ENCODE assay signal across 1 cellular context in the genomic region with DNA sequence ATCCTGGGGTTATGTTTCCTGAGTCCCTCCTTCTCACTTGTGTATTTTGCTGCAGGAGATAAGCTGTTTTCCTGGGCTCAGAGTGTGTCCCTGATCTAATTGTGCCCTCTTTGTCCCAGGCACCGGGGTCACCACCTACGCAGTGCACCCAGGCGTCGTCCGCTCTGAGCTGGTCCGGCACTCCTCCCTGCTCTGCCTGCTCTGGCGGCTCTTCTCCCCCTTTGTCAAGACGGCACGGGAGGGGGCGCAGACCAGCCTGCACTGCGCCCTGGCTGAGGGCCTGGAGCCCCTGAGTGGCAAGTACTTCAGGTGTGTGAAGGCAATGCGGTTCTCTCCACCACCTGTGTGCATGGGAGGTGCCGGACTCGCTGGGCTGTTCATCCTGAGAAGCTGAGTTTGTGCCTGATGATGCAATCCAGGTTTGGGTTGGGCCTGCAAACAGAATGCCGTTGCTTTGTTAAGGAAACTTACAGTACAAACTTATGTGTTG.
TF ChIP-seq lines count a peak whose summit lies in the region.

No MANE protein-coding gene starts in this region.

TF ChIP-seq in HepG2, 621 proteins besides CTCF, POLR2A, EP300 and RAD21 (continued from another document and continues in another):
- TF ChIP-seq, protein P1, sequence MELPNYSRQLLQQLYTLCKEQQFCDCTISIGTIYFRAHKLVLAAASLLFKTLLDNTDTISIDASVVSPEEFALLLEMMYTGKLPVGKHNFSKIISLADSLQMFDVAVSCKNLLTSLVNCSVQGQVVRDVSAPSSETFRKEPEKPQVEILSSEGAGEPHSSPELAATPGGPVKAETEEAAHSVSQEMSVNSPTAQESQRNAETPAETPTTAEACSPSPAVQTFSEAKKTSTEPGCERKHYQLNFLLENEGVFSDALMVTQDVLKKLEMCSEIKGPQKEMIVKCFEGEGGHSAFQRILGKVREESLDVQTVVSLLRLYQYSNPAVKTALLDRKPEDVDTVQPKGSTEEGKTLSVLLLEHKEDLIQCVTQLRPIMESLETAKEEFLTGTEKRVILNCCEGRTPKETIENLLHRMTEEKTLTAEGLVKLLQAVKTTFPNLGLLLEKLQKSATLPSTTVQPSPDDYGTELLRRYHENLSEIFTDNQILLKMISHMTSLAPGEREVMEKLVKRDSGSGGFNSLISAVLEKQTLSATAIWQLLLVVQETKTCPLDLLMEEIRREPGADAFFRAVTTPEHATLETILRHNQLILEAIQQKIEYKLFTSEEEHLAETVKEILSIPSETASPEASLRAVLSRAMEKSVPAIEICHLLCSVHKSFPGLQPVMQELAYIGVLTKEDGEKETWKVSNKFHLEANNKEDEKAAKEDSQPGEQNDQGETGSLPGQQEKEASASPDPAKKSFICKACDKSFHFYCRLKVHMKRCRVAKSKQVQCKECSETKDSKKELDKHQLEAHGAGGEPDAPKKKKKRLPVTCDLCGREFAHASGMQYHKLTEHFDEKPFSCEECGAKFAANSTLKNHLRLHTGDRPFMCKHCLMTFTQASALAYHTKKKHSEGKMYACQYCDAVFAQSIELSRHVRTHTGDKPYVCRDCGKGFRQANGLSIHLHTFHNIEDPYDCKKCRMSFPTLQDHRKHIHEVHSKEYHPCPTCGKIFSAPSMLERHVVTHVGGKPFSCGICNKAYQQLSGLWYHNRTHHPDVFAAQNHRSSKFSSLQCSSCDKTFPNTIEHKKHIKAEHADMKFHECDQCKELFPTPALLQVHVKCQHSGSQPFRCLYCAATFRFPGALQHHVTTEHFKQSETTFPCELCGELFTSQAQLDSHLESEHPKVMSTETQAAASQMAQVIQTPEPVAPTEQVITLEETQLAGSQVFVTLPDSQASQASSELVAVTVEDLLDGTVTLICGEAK (IDR thresholded peaks at IDR 0.05), result no peak
- TF ChIP-seq, protein P1 (CRISPR knock-in tag; IDR thresholded peaks at IDR 0.05), result 0 out of 2 replicates have a peak, but pooled peaks have one; percentile 59
- TF ChIP-seq DNMT1 (CRISPR knock-in tag; IDR thresholded peaks at IDR 0.05) (no peak), ZNF782 (CRISPR knock-in tag; IDR thresholded peaks at IDR 0.05; ENCODE audit: borderline replicate concordance) (peak; percentile 87; the same call in 1 of the 2 replicates), KLF11 (CRISPR knock-in tag; IDR thresholded peaks at IDR 0.05) (no peak), SAFB2 (CRISPR knock-in tag; IDR thresholded peaks at IDR 0.05; ENCODE audit: borderline replicate concordance, low read depth) (0 out of 2 replicates have a peak, but pooled peaks have one; percentile 68), RCOR2 (CRISPR knock-in tag; IDR thresholded peaks at IDR 0.05) (no peak), ZNF292 (CRISPR knock-in tag; IDR thresholded peaks at IDR 0.05; ENCODE audit: borderline replicate concordance, low read depth) (peak; percentile 97), ZNF547 (CRISPR knock-in tag; IDR thresholded peaks at IDR 0.05) (0 out of 2 replicates have a peak, but pooled peaks have one; percentile 20), NFE2L1 (CRISPR knock-in tag; IDR thresholded peaks at IDR 0.05; ENCODE audit: borderline replicate concordance) (no peak), SIN3A (IDR thresholded peaks at IDR 0.05; ENCODE audit: borderline replicate concordance, low read depth, low read length) (no peak), ZNF343 (CRISPR knock-in tag; IDR thresholded peaks at IDR 0.05) (peak; percentile 79; the same call in 1 of the 2 replicates), NPAS2 (CRISPR knock-in tag; IDR thresholded peaks at IDR 0.05; ENCODE audit: borderline replicate concordance) (no peak), ZNF777 (CRISPR knock-in tag; IDR thresholded peaks at IDR 0.05) (peak; percentile 49; the same call in 1 of the 2 replicates), GFI1 (CRISPR knock-in tag; IDR thresholded peaks at IDR 0.05; ENCODE audit: borderline replicate concordance) (no peak), ZNF607 (CRISPR knock-in tag; IDR thresholded peaks at IDR 0.05; ENCODE audit: borderline replicate concordance) (peak; percentile 33; the same call in 1 of the 2 replicates), KDM5B (CRISPR knock-in tag; IDR thresholded peaks at IDR 0.05; ENCODE audit: borderline replicate concordance) (peak; percentile 65; the same call in 1 of the 2 replicates), ZNF879 (CRISPR knock-in tag; IDR thresholded peaks at IDR 0.05) (no peak), U2AF2 (IDR thresholded peaks at IDR 0.05; ENCODE audit: low read depth, low read length) (no peak)
- TF ChIP-seq, protein P2, sequence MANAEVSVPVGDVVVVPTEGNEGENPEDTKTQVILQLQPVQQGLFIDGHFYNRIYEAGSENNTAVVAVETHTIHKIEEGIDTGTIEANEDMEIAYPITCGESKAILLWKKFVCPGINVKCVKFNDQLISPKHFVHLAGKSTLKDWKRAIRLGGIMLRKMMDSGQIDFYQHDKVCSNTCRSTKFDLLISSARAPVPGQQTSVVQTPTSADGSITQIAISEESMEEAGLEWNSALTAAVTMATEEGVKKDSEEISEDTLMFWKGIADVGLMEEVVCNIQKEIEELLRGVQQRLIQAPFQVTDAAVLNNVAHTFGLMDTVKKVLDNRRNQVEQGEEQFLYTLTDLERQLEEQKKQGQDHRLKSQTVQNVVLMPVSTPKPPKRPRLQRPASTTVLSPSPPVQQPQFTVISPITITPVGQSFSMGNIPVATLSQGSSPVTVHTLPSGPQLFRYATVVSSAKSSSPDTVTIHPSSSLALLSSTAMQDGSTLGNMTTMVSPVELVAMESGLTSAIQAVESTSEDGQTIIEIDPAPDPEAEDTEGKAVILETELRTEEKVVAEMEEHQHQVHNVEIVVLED (CRISPR knock-in tag; IDR thresholded peaks at IDR 0.05; ENCODE audit: borderline replicate concordance), result peak; percentile 29; the same call in 1 of the 2 replicates
- TF ChIP-seq, protein P3, sequence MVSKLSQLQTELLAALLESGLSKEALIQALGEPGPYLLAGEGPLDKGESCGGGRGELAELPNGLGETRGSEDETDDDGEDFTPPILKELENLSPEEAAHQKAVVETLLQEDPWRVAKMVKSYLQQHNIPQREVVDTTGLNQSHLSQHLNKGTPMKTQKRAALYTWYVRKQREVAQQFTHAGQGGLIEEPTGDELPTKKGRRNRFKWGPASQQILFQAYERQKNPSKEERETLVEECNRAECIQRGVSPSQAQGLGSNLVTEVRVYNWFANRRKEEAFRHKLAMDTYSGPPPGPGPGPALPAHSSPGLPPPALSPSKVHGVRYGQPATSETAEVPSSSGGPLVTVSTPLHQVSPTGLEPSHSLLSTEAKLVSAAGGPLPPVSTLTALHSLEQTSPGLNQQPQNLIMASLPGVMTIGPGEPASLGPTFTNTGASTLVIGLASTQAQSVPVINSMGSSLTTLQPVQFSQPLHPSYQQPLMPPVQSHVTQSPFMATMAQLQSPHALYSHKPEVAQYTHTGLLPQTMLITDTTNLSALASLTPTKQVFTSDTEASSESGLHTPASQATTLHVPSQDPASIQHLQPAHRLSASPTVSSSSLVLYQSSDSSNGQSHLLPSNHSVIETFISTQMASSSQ (IDR thresholded peaks at IDR 0.05; ENCODE audit: low read depth), result 0 out of 2 replicates have a peak, but pooled peaks have one; percentile 20
- TF ChIP-seq, protein P3 (CRISPR knock-in tag; IDR thresholded peaks at IDR 0.05; ENCODE audit: borderline replicate concordance), result 0 out of 2 replicates have a peak, but pooled peaks have one; percentile 29
- TF ChIP-seq, protein P4, sequence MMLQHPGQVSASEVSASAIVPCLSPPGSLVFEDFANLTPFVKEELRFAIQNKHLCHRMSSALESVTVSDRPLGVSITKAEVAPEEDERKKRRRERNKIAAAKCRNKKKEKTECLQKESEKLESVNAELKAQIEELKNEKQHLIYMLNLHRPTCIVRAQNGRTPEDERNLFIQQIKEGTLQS (CRISPR knock-in tag; IDR thresholded peaks at IDR 0.05), result peak; percentile 96
- TF ChIP-seq, protein P5, sequence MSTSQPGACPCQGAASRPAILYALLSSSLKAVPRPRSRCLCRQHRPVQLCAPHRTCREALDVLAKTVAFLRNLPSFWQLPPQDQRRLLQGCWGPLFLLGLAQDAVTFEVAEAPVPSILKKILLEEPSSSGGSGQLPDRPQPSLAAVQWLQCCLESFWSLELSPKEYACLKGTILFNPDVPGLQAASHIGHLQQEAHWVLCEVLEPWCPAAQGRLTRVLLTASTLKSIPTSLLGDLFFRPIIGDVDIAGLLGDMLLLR (CRISPR knock-in tag; IDR thresholded peaks at IDR 0.05), result no peak
- TF ChIP-seq, protein P6, sequence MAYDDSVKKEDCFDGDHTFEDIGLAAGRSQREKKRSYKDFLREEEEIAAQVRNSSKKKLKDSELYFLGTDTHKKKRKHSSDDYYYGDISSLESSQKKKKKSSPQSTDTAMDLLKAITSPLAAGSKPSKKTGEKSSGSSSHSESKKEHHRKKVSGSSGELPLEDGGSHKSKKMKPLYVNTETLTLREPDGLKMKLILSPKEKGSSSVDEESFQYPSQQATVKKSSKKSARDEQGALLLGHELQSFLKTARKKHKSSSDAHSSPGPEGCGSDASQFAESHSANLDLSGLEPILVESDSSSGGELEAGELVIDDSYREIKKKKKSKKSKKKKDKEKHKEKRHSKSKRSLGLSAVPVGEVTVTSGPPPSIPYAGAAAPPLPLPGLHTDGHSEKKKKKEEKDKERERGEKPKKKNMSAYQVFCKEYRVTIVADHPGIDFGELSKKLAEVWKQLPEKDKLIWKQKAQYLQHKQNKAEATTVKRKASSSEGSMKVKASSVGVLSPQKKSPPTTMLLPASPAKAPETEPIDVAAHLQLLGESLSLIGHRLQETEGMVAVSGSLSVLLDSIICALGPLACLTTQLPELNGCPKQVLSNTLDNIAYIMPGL (CRISPR knock-in tag; IDR thresholded peaks at IDR 0.05; ENCODE audit: borderline replicate concordance in 1 of 2, low read depth in 1 of 2), result peak in 1 of 2 experiments; percentile 51; a peak in 2 of 4 replicates
- TF ChIP-seq, protein P7, sequence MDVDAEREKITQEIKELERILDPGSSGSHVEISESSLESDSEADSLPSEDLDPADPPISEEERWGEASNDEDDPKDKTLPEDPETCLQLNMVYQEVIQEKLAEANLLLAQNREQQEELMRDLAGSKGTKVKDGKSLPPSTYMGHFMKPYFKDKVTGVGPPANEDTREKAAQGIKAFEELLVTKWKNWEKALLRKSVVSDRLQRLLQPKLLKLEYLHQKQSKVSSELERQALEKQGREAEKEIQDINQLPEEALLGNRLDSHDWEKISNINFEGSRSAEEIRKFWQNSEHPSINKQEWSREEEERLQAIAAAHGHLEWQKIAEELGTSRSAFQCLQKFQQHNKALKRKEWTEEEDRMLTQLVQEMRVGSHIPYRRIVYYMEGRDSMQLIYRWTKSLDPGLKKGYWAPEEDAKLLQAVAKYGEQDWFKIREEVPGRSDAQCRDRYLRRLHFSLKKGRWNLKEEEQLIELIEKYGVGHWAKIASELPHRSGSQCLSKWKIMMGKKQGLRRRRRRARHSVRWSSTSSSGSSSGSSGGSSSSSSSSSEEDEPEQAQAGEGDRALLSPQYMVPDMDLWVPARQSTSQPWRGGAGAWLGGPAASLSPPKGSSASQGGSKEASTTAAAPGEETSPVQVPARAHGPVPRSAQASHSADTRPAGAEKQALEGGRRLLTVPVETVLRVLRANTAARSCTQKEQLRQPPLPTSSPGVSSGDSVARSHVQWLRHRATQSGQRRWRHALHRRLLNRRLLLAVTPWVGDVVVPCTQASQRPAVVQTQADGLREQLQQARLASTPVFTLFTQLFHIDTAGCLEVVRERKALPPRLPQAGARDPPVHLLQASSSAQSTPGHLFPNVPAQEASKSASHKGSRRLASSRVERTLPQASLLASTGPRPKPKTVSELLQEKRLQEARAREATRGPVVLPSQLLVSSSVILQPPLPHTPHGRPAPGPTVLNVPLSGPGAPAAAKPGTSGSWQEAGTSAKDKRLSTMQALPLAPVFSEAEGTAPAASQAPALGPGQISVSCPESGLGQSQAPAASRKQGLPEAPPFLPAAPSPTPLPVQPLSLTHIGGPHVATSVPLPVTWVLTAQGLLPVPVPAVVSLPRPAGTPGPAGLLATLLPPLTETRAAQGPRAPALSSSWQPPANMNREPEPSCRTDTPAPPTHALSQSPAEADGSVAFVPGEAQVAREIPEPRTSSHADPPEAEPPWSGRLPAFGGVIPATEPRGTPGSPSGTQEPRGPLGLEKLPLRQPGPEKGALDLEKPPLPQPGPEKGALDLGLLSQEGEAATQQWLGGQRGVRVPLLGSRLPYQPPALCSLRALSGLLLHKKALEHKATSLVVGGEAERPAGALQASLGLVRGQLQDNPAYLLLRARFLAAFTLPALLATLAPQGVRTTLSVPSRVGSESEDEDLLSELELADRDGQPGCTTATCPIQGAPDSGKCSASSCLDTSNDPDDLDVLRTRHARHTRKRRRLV (CRISPR knock-in tag; IDR thresholded peaks at IDR 0.05), result no peak
